13 cellular contexts compared by ENCODE assay signal in genomic region chr17:79513805-79514535, GRCh38.
"Had no signal": no experiment of that assay in that cellular context is flagged by ENCODE, and none has a peak within 500 bp of the region (broad histone marks: within the 10 kb centered on the region; RNA-seq: fewer than 3 reads in every experiment).

No MANE protein-coding gene starts in this region.

- H3K27ac ChIP-seq: brain microvascular endothelial cell, foreskin keratinocyte, ovary had no signal

- H3K4me3 ChIP-seq: ovary had no signal

- ATAC-seq: foreskin keratinocyte; sciatic nerve; stimulated activated naive CD8-positive, alpha-beta T cell treated with anti-CD3 and anti-CD28 coated beads, Interleukin-15, Interleukin-2, amounts not matched to agents 100 U/mL and 50 U/mL, for 24 hours had no signal

- DNase-seq: activated CD4-positive, alpha-beta T cell treated with anti-CD3 and anti-CD28 coated beads, Interleukin-2, amount 10 ng/mL, durations not matched to agents 24 days and 14 days; activated CD4-positive, CD25-positive, alpha-beta regulatory T cell; activated CD8-positive, alpha-beta memory T cell treated with anti-CD3 and anti-CD28 coated beads for 24 hours; activated naive CD4-positive, alpha-beta T cell; activated naive CD8-positive, alpha-beta T cell treated with anti-CD3 and anti-CD28 coated beads, Interleukin-2, amount 10 ng/mL, durations not matched to agents 7 days and 5 days; brain microvascular endothelial cell; effector memory CD4-positive, alpha-beta T cell; foreskin keratinocyte; glutamatergic neuron; ovary; stimulated activated naive CD8-positive, alpha-beta T cell treated with anti-CD3 and anti-CD28 coated beads, Interleukin-15, Interleukin-2, amounts not matched to agents 100 U/mL and 50 U/mL, for 24 hours; T-helper 2 cell had no signal

- H3K4me1 ChIP-seq: foreskin keratinocyte had no signal

- H3K36me3 ChIP-seq: brain microvascular endothelial cell, ovary had no signal

- H3K27me3 ChIP-seq: brain microvascular endothelial cell, ovary had no signal

- H3K9me3 ChIP-seq: ovary had no signal
